9 cellular contexts compared by ENCODE assay signal in genomic region chr12:92649511-92650227, GRCh38. TPM values are rescaled to one million over a fixed set of nuclear protein-coding genes. Genes with fewer than 3 reads are reported as not detected.
DNase-seq lines count a peak whose midpoint lies in the region; ATAC-seq lines count a peak whose summit lies in the region.
"Had no signal": no experiment of that assay in that cellular context is flagged by ENCODE, and none has a peak within 500 bp of the region (broad histone marks: within the 10 kb centered on the region; RNA-seq: fewer than 3 reads in every experiment).

No MANE protein-coding gene starts in this region.

- no peaks in the 10 kb centered on the region for H3K9me3 ChIP-seq in CD8-positive, alpha-beta memory T cell (ENCODE audit: low read length)

- H3K27ac ChIP-seq in CD8-positive, alpha-beta memory T cell (ENCODE audit: low read depth, low read length), result no peak overlapping the region
- H3K27ac ChIP-seq in epithelial cell of prostate, result peak overlapping the region; percentile 55

- POLR2A ChIA-PET in CD8-positive, alpha-beta memory T cell (lab: Charles Lee), result no interaction called here
- POLR2A ChIA-PET in naive thymus-derived CD8-positive, alpha-beta T cell (lab: Charles Lee), result interaction anchor here (0.5 to 1.0 kb wide), 2 partner anchors 246 to 392 kb away, joined by 3 to 4 read pairs; no protein-coding TSS in a partner anchor

- peaks cover 0 to under 1% (median 0%) of the 10 kb centered on the region in 5 donors for H3K9me3 Mint-ChIP-seq in CD8-positive, alpha-beta memory T cell
- peaks cover 0 to under 1% (median 0%) of the 10 kb centered on the region in 9 donors for H3K9me3 Mint-ChIP-seq in naive thymus-derived CD8-positive, alpha-beta T cell

- peak; percentile 26 to 73 (median 53) for DNase-seq in CD8-positive, alpha-beta memory T cell
- DNase-seq in HS-5 (ENCODE audit: low read depth) (peak; percentile 66), NOMO-1 (lab: John Stamatoyannopoulos, UW; ENCODE audit: unreplicated experiment in 2 of 2) (peak; percentile 58 to 81), epithelial cell of prostate (ENCODE audit: low read depth, low spot score) (peak; percentile 67)
- peak; percentile 50 for DNase-seq in activated CD8-positive, alpha-beta memory T cell treated with anti-CD3 and anti-CD28 coated beads, Interleukin-2, amount 50 U/mL, for 1 hour (ENCODE audit: extremely low read depth)
- DNase-seq in naive thymus-derived CD8-positive, alpha-beta T cell, result peak; percentile 11 to 79 (median 58)
- DNase-seq in stimulated activated naive CD4-positive, alpha-beta T cell treated with Interleukin-2 at 50 U/mL for 16 hours (lab: John Stamatoyannopoulos, UW), result peak; percentile 24

- H3K4me1 Mint-ChIP-seq in CD8-positive, alpha-beta memory T cell, result peaks cover 6 to 10% (median 10%) of the 10 kb centered on the region in 3 donors
- peaks cover 0 to 7% (median 2%) of the 10 kb centered on the region in 4 donors for H3K4me1 Mint-ChIP-seq in naive thymus-derived CD8-positive, alpha-beta T cell

- peak; percentile 89 for ATAC-seq in GM19463 (IDR thresholded peaks at IDR 0.05; ENCODE audit: unreplicated experiment)
- ATAC-seq in naive thymus-derived CD8-positive, alpha-beta T cell, result peak; percentile 85 to 90

- no peaks in the 10 kb centered on the region for H3K36me3 Mint-ChIP-seq in CD8-positive, alpha-beta memory T cell
- H3K36me3 Mint-ChIP-seq in naive thymus-derived CD8-positive, alpha-beta T cell, result no peaks in the 10 kb centered on the region
- H3K36me3 Mint-ChIP-seq: activated naive CD8-positive, alpha-beta T cell had no signal

- peak overlapping the region in 6 of 8 donors; percentile 3 to 79 (median 30) for H3K27ac Mint-ChIP-seq in CD8-positive, alpha-beta memory T cell
- peak overlapping the region in 7 of 10 donors; percentile 0 to 66 (median 22) for H3K27ac Mint-ChIP-seq in naive thymus-derived CD8-positive, alpha-beta T cell
- H3K27ac Mint-ChIP-seq: activated naive CD8-positive, alpha-beta T cell had no signal

- no peaks in the 10 kb centered on the region for H3K36me3 ChIP-seq in CD8-positive, alpha-beta memory T cell (ENCODE audit: insufficient read depth, low read length)

- no peak overlapping the region for H3K4me3 ChIP-seq in CD8-positive, alpha-beta memory T cell (ENCODE audit: low read length)

- CTCF ChIA-PET in CD8-positive, alpha-beta memory T cell (lab: Charles Lee), result interaction anchor here (0.6 to 2.9 kb wide), 10 partner anchors 15 to 1288 kb away, joined by 3 to 20 read pairs (median 6); no protein-coding TSS in a partner anchor

- H3K27me3 Mint-ChIP-seq in CD8-positive, alpha-beta memory T cell, result peaks cover 4 to 6% of the 10 kb centered on the region in 2 donors
- H3K27me3 Mint-ChIP-seq in naive thymus-derived CD8-positive, alpha-beta T cell, result no peaks in the 10 kb centered on the region
- H3K27me3 Mint-ChIP-seq: activated naive CD8-positive, alpha-beta T cell had no signal

- H3K27me3 ChIP-seq in CD8-positive, alpha-beta memory T cell (ENCODE audit: insufficient read depth, low read length, poor library complexity, severe bottlenecking), result no peaks in the 10 kb centered on the region

- H3K4me3 Mint-ChIP-seq in CD8-positive, alpha-beta memory T cell, result no peak overlapping the region
- no peak overlapping the region for H3K4me3 Mint-ChIP-seq in naive thymus-derived CD8-positive, alpha-beta T cell
- H3K4me3 Mint-ChIP-seq: activated naive CD8-positive, alpha-beta T cell had no signal

- H3K4me1 ChIP-seq in CD8-positive, alpha-beta memory T cell (ENCODE audit: insufficient read depth, low read length), result no peaks in the 10 kb centered on the region

RNA-seq across cellular contexts. Expression of gene PLEKHG7, which starts 53.1 kb away (rescaled TPM):
- total RNA-seq in CD8-positive, alpha-beta memory T cell, result not detected
- not detected for polyA plus RNA-seq in CD8-positive, alpha-beta memory T cell
- total RNA-seq in naive thymus-derived CD8-positive, alpha-beta T cell, result not detected
- polyA plus RNA-seq in naive thymus-derived CD8-positive, alpha-beta T cell, result not detected
